Comparison of ENCODE assay signal across 24 cellular contexts in the genomic region with DNA sequence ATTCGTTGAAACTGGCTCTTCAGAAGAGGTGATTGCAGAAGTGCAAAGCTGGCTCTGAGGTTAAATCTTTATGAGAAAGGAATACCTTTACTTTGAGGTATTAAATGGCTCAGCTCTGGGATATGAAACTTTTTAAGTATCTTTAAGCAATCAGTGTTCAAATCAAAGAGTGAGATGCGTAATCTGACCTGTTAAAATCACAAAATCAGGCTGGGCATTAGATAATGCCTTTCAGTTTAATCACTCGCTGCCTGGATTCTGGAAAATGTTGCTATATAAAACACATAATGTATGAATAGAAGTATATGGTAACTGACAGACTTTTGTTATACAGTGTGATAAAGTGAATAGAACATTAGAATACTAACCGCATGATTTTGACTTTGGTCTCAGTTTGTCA. TPM values are rescaled to one million over a fixed set of nuclear protein-coding genes. Genes with fewer than 3 reads are reported as not detected.
DNase-seq lines count a peak whose midpoint lies in the region; ATAC-seq and TF ChIP-seq lines count a peak whose summit lies in the region.
"Had no signal": no experiment of that assay in that cellular context is flagged by ENCODE, and none has a peak within 500 bp of the region (broad histone marks: within the 10 kb centered on the region; RNA-seq: fewer than 3 reads in every experiment).

No MANE protein-coding gene starts in this region.

- peaks cover 17% of the 10 kb centered on the region for H3K4me1 ChIP-seq in mammary epithelial cell (ENCODE audit: insufficient read depth, low read length)
- peaks cover 72% of the 10 kb centered on the region for H3K4me1 ChIP-seq in KMS-11 (ENCODE audit: low read depth, poor library complexity, severe bottlenecking)
- H3K4me1 ChIP-seq: breast epithelium had no signal

- H3K4me3 Mint-ChIP-seq in MCF 10A (ENCODE audit: unreplicated experiment) = no peak overlapping the region
- no peak overlapping the region for H3K4me3 Mint-ChIP-seq in activated T-helper 2 cell treated with anti-CD3 and anti-CD28 coated beads, Interferon-gamma antibody, Interleukin-2, Interleukin-4, amounts not matched to agents 10 μg/mL and 5 μg/mL and 100 μg/mL, durations not matched to agents 14 hours and 24 hours and 36 hours (ENCODE audit: low read depth)

- CTCF ChIA-PET in mammary epithelial cell (lab: Charles Lee; ENCODE audit: low non-redundant PET) (no interaction called here), MCF 10A (lab: Yijun Ruan, JAX) (interaction anchor here (0.6 to 1.2 kb wide), 7 partner anchors 60 to 1259 kb away, joined by 3 to 5 read pairs (median 4); partner anchors contain the start of gene VWA8)

- no peaks in the 10 kb centered on the region for H3K27me3 ChIP-seq in mammary epithelial cell (ENCODE audit: insufficient read depth, low read length)
- H3K27me3 ChIP-seq in KMS-11 (ENCODE audit: insufficient read depth, low read depth) = no peaks in the 10 kb centered on the region
- H3K27me3 ChIP-seq: breast epithelium, tibial artery had no signal

- intact Hi-C loops in mammary epithelial cell (cut with micrococcal nuclease) (loop anchor here (1.0 kb wide), 1 partner anchor 86 kb away; no protein-coding TSS in a partner anchor), MCF 10A (cut with micrococcal nuclease) (loop anchor here (10.0 kb wide), 1 partner anchor 168 kb away; no protein-coding TSS in a partner anchor), posterior cingulate gyrus (cut with DNase I) (loop anchor here (5.0 to 10.0 kb wide), 3 partner anchors 84 to 592 kb away; partner anchors contain the start of genes AKAP11, RGCC and VWA8)
- intact Hi-C loops in activated T-helper 2 cell treated with anti-CD3 and anti-CD28 coated beads, Interferon-gamma antibody, Interleukin-2, Interleukin-4, amounts not matched to agents 10 μg/mL and 5 μg/mL and 100 μg/mL, durations not matched to agents 14 hours and 24 hours and 36 hours (cut with micrococcal nuclease) = loop anchor here (5.0 to 10.0 kb wide), 5 partner anchors 226 to 732 kb away; partner anchors contain the start of genes AKAP11, NAA16 and RGCC

- H3K4me1 Mint-ChIP-seq in MCF 10A (ENCODE audit: insufficient read depth, unreplicated experiment) = peaks cover 6% of the 10 kb centered on the region
- H3K4me1 Mint-ChIP-seq in activated T-helper 2 cell treated with anti-CD3 and anti-CD28 coated beads, Interferon-gamma antibody, Interleukin-2, Interleukin-4, amounts not matched to agents 10 μg/mL and 5 μg/mL and 100 μg/mL, durations not matched to agents 14 hours and 24 hours and 36 hours (ENCODE audit: low read depth) = peaks cover 24% of the 10 kb centered on the region

- POLR2A ChIA-PET in MCF 10A (lab: Yijun Ruan, JAX) = interaction anchor here (0.7 to 3.6 kb wide), 12 partner anchors 9 to 130 kb away, joined by 3 to 33 read pairs (median 4); partner anchors contain the start of gene VWA8

- no peaks in the 10 kb centered on the region for H3K27me3 Mint-ChIP-seq in MCF 10A (ENCODE audit: insufficient read depth, unreplicated experiment)
- peaks cover 9% of the 10 kb centered on the region for H3K27me3 Mint-ChIP-seq in activated T-helper 2 cell treated with anti-CD3 and anti-CD28 coated beads, Interferon-gamma antibody, Interleukin-2, Interleukin-4, amounts not matched to agents 10 μg/mL and 5 μg/mL and 100 μg/mL, durations not matched to agents 14 hours and 24 hours and 36 hours (ENCODE audit: low read depth)

- TF ChIP-seq CTCF in mammary epithelial cell (conservative IDR thresholded peaks at IDR 0.05 in 1 of 2, IDR thresholded peaks at IDR 0.05 in 1 of 2; ENCODE audit: extremely low read depth in 1 of 2, insufficient read depth in 1 of 2, low read depth in 1 of 2, low read length in 2 of 2) (no peak), MCF 10A (IDR thresholded peaks at IDR 0.05; ENCODE audit: unreplicated experiment) (no peak), KMS-11 (conservative IDR thresholded peaks at IDR 0.05; ENCODE audit: low read depth, low read length) (no peak)

- dilution Hi-C loops in mammary epithelial cell (cut with HindIII; ENCODE audit: low sequenced_read_pairs) = no loop called here

- WGBS in mammary epithelial cell (ENCODE audit: low coverage, missing lambda C conversion rate) = 99% methylated on average over 4 of the region's 4 CpGs

- in situ Hi-C loops in mammary epithelial cell (cut with MboI; ENCODE audit: low sequenced_read_pairs in 2 of 2) = loop anchor here (5.0 to 10.0 kb wide), 2 partner anchors 139 to 142 kb away; no protein-coding TSS in a partner anchor

- peaks cover 9% of the 10 kb centered on the region for H3K36me3 Mint-ChIP-seq in MCF 10A (ENCODE audit: insufficient read depth, unreplicated experiment)
- H3K36me3 Mint-ChIP-seq in activated T-helper 2 cell treated with anti-CD3 and anti-CD28 coated beads, Interferon-gamma antibody, Interleukin-2, Interleukin-4, amounts not matched to agents 10 μg/mL and 5 μg/mL and 100 μg/mL, durations not matched to agents 14 hours and 24 hours and 36 hours (ENCODE audit: low read depth) = peaks cover 14% of the 10 kb centered on the region

- H3K4me2 ChIP-seq in mammary epithelial cell (ENCODE audit: insufficient read depth, low read depth, low read length) (peak overlapping the region; percentile 81), KMS-11 (peak overlapping the region; percentile 62; the same call in 1 of the 2 replicates)

- no peak for ATAC-seq in HG03469 (IDR thresholded peaks at IDR 0.05; ENCODE audit: unreplicated experiment)
- ATAC-seq: esophagus mucosa, GM12878, left cardiac atrium, right cardiac atrium had no signal

- no TSS peak for BruUV-seq in mammary epithelial cell (replicated peaks; lab: Mats Ljungman, UMichigan)
- no TSS peak for BruUV-seq in MCF 10A (replicated peaks; lab: Mats Ljungman, UMichigan)

- H3K9ac ChIP-seq in mammary epithelial cell (ENCODE audit: insufficient read depth, low read length) (no peak overlapping the region), KMS-11 (peak overlapping the region; percentile 75; the same call in 1 of the 2 replicates)

- no peaks in the 10 kb centered on the region for H3K9me3 ChIP-seq in mammary epithelial cell (replicated peaks; ENCODE audit: insufficient read depth, low read length)
- H3K9me3 ChIP-seq: breast epithelium, tibial artery had no signal

- H3K36me3 ChIP-seq in mammary epithelial cell (ENCODE audit: insufficient read depth, low read length) = peaks cover 3% of the 10 kb centered on the region
- H3K36me3 ChIP-seq in KMS-11 (ENCODE audit: insufficient read depth) = no peaks in the 10 kb centered on the region
- H3K36me3 ChIP-seq: breast epithelium, tibial artery had no signal

- H4K20me1 ChIP-seq in mammary epithelial cell (ENCODE audit: insufficient read depth, low read length) (no peaks in the 10 kb centered on the region), KMS-11 (ENCODE audit: insufficient read depth) (no peaks in the 10 kb centered on the region)

- no peaks in the 10 kb centered on the region for H3K9me3 Mint-ChIP-seq in MCF 10A (ENCODE audit: unreplicated experiment)
- H3K9me3 Mint-ChIP-seq in activated T-helper 2 cell treated with anti-CD3 and anti-CD28 coated beads, Interferon-gamma antibody, Interleukin-2, Interleukin-4, amounts not matched to agents 10 μg/mL and 5 μg/mL and 100 μg/mL, durations not matched to agents 14 hours and 24 hours and 36 hours = no peaks in the 10 kb centered on the region

- no peak overlapping the region for H3K27ac Mint-ChIP-seq in MCF 10A (ENCODE audit: low read depth, unreplicated experiment)
- no peak overlapping the region for H3K27ac Mint-ChIP-seq in activated T-helper 2 cell treated with anti-CD3 and anti-CD28 coated beads, Interferon-gamma antibody, Interleukin-2, Interleukin-4, amounts not matched to agents 10 μg/mL and 5 μg/mL and 100 μg/mL, durations not matched to agents 14 hours and 24 hours and 36 hours

- H3K4me3 ChIP-seq in mammary epithelial cell (replicated peaks in 1 of 3; ENCODE audit: insufficient read depth in 1 of 3, low read depth in 2 of 3, low read length in 3 of 3) = peak overlapping the region in 2 of 3 experiments; percentile 65 to 85
- no peak overlapping the region for H3K4me3 ChIP-seq in KMS-11 (IDR thresholded peaks at IDR 0.05; ENCODE audit: insufficient read depth, low read depth, low read length)
- H3K4me3 ChIP-seq: breast epithelium had no signal

- no peak for DNase-seq in mammary epithelial cell
- no peak for DNase-seq in MCF 10A (ENCODE audit: unreplicated experiment)
- no peak for DNase-seq in epithelial cell of prostate (ENCODE audit: low read depth, low spot score)
- DNase-seq in posterior cingulate gyrus = no peak
- DNase-seq in activated T-helper 2 cell treated with anti-CD3 and anti-CD28 coated beads, Interferon-gamma antibody, Interleukin-2, Interleukin-4, amounts not matched to agents 10 μg/mL and 5 μg/mL and 100 μg/mL, durations not matched to agents 14 hours and 24 hours and 36 hours (ENCODE audit: low spot score) = no peak
- DNase-seq in DMS153 treated with DMSO at 0.1 percent for 48 hours (lab: John Stamatoyannopoulos, UW; ENCODE audit: unreplicated experiment) = no peak
- DNase-seq: activated CD4-positive, alpha-beta T cell treated with anti-CD3 and anti-CD28 coated beads for 4 hours; activated T-cell treated with anti-CD3 and anti-CD28 coated beads, Interleukin-2, amount 50 U/mL, for 1 hour; effector CD8-positive, alpha-beta T cell; left cardiac atrium; NCI-H1048; NCI-H1694 treated with DMSO at 0.1 percent for 48 hours; NCI-H748 treated with DMSO at 0.1 percent for 48 hours; right cardiac atrium; stimulated activated CD4-positive, alpha-beta T cell treated with anti-CD3 and anti-CD28 coated beads, Interleukin-2, amount 100 ng/mL, for 24 hours; tibial artery had no signal

- H2AFZ ChIP-seq in mammary epithelial cell (ENCODE audit: low read depth, low read length) = no peak overlapping the region
- no peak overlapping the region for H2AFZ ChIP-seq in KMS-11 (ENCODE audit: low read depth)

- peaks cover 92% of the 10 kb centered on the region for H3K79me2 ChIP-seq in mammary epithelial cell (ENCODE audit: insufficient read depth, low read length)
- peaks cover 96% of the 10 kb centered on the region for H3K79me2 ChIP-seq in KMS-11 (ENCODE audit: insufficient read depth, low read depth)

- H3K27ac ChIP-seq in mammary epithelial cell (ENCODE audit: insufficient read depth, low read depth, low read length) (no peak overlapping the region), KMS-11 (peak overlapping the region; percentile 72; the same call in 1 of the 2 replicates), epithelial cell of prostate (peak overlapping the region; percentile 90)
- H3K27ac ChIP-seq: breast epithelium, HL-60, SK-N-MC, VCaP had no signal

RNA-seq across cellular contexts. Expression of gene DGKH, which starts 2.0 kb away (rescaled TPM):
- total RNA-seq in mammary epithelial cell = 10 to 100 TPM; 27.8 to 28.3 TPM
- 5.0 TPM for polyA plus RNA-seq in mammary epithelial cell
- polyA minus RNA-seq in mammary epithelial cell = 41.9 TPM
- total RNA-seq in MCF 10A (2022) = 18.4 and 22.3 TPM in 2 replicates
- total RNA-seq in activated T-helper 2 cell treated with anti-CD3 and anti-CD28 coated beads, Interferon-gamma antibody, Interleukin-2, Interleukin-4, amounts not matched to agents 10 μg/mL and 5 μg/mL and 100 μg/mL, durations not matched to agents 14 hours and 24 hours and 36 hours = 13.7 and 15.1 TPM in 2 replicates
